9 cellular contexts compared by ENCODE assay signal in genomic region chr1:26021647-26022403, GRCh38. TPM values are rescaled to one million over a fixed set of nuclear protein-coding genes. Genes with fewer than 3 reads are reported as not detected.
A peak's percentile ranks its signal among the peaks of the same experiment; 100 is the strongest.
DNase-seq lines count a peak whose midpoint lies in the region; ATAC-seq, FAIRE-seq and TF ChIP-seq lines count a peak whose summit lies in the region.
"Had no signal": no experiment of that assay in that cellular context is flagged by ENCODE, and none has a peak within 500 bp of the region (broad histone marks: within the 10 kb centered on the region; RNA-seq: fewer than 3 reads in every experiment).

Gene EXTL1, plus strand, starts transcription at chr1:26021775. Its CDS starts 872 bp downstream, at chr1:26022647.

- TF ChIP-seq CTCF in D721Med (IDR thresholded peaks at IDR 0.05; ENCODE audit: insufficient read depth, missing control alignments): no peak
- no peak for TF ChIP-seq CTCF in omental fat pad (IDR thresholded peaks at IDR 0.05)

- no peak for FAIRE-seq in D721Med (lab: Jason Lieb, UNC)
- FAIRE-seq in GM12892 (lab: Jason Lieb, UNC): no peak

- DNase-seq in D721Med (ENCODE audit: insufficient read length, low spot score): peak; percentile 57
- peak; percentile 62 for DNase-seq in RPMI7951 (ENCODE audit: low read depth)
- peak; percentile 25 for DNase-seq in glomerular visceral epithelial cell (ENCODE audit: extremely low spot score)
- no peak for DNase-seq in omental fat pad (ENCODE audit: low spot score)
- no peak for DNase-seq in left lobe of liver (ENCODE audit: low spot score)
- DNase-seq in GM12892 (ENCODE audit: insufficient read length): no peak
- DNase-seq in CD1c-positive myeloid dendritic cell (ENCODE audit: extremely low spot score): no peak
- DNase-seq in NCI-H1048 (lab: John Stamatoyannopoulos, UW): no peak
- DNase-seq: activated CD4-positive, CD25-positive, alpha-beta regulatory T cell treated with anti-CD3 and anti-CD28 coated beads, Interleukin-2, amount 50 U/mL, for 72 hours had no signal

- no peak for TF ChIP-seq POLR2A in GM12892 (IDR thresholded peaks at IDR 0.05; ENCODE audit: low read depth, low read length)

- ATAC-seq in omental fat pad (ENCODE audit: low FRiP score): peak; percentile 19
- ATAC-seq in left lobe of liver: no peak

RNA-seq across cellular contexts. Expression of gene EXTL1, which starts in this region (rescaled TPM):
- 2.2 and 4.1 TPM in 2 replicates for total RNA-seq in RPMI7951 (2014; rRNA removed; shearing (Covaris generic))
- under 1 TPM in 1 of 4 donors, not detected in 3; 0.65 TPM for total RNA-seq in omental fat pad
- not detected for total RNA-seq in left lobe of liver
- polyA plus RNA-seq in GM12892 (2012; ENCODE audit: missing spikeins): not detected

Comparison
In these comparisons a context has a peak if more than half of its experiments do, and no peak if none do; other contexts are left out.
1. Peak in ATAC-seq in omental fat pad; RNA of the gene not detected or under 1 TPM.
2. DNase-seq: peak in D721Med (single experiment), RPMI7951 (single experiment) and glomerular visceral epithelial cell (single experiment); none in omental fat pad (single experiment), left lobe of liver (single experiment), GM12892 (single experiment), CD1c-positive myeloid dendritic cell (single experiment) and NCI-H1048 (single experiment).